In genomic region chr1:28264897-28265296, GRCh38 we compare ENCODE assay signal across 27 cellular contexts.
"Had no signal": no experiment of that assay in that cellular context is flagged by ENCODE, and none has a peak within 500 bp of the region (broad histone marks: within the 10 kb centered on the region; RNA-seq: fewer than 3 reads in every experiment).

No MANE protein-coding gene starts in this region.

- DNase-seq: activated CD4-positive, alpha-beta memory T cell treated with anti-CD3 and anti-CD28 coated beads, Interleukin-2, amount 10 ng/mL, durations not matched to agents 7 days and 5 days; activated CD4-positive, alpha-beta T cell treated with anti-CD3 and anti-CD28 coated beads for 48 hours; activated CD4-positive, CD25-positive, alpha-beta regulatory T cell; activated naive CD4-positive, alpha-beta T cell treated with anti-CD3 and anti-CD28 coated beads for 36 hours; activated T-cell treated with anti-CD3 and anti-CD28 coated beads, Interleukin-2, amount 50 U/mL, for 1 hour; anterior cingulate cortex; heart left ventricle; left ventricle myocardium superior; mucosa of descending colon; naive B cell; psoas muscle; spleen; stimulated activated CD4-positive, alpha-beta T cell treated with anti-CD3 and anti-CD28 coated beads, Interleukin-4, amount 100 ng/mL, for 4 hours; T-helper 1 cell; T-helper 9 cell; testis; upper lobe of left lung had no signal

- H3K27ac ChIP-seq: coronary artery, gastroesophageal sphincter, heart left ventricle, neural progenitor cell, psoas muscle, spleen, testis, upper lobe of left lung had no signal

- FAIRE-seq: endometrium had no signal

- H3K27me3 Mint-ChIP-seq: activated CD4-positive, alpha-beta memory T cell treated with anti-CD3 and anti-CD28 coated beads, Interleukin-2, amount 10 ng/mL, durations not matched to agents 7 days and 5 days; central memory CD8-positive, alpha-beta T cell; memory B cell; naive B cell; stimulated activated memory B cell treated with anti-CD40 and anti-IgM and Interleukin-4, amounts not matched to agents 10 μg/mL and 1 μg/mL and 100 μg/mL, for 72 hours had no signal

- H3K27me3 ChIP-seq: gastroesophageal sphincter, heart left ventricle, neural progenitor cell, testis, upper lobe of left lung had no signal

- H3K4me3 ChIP-seq: coronary artery, gastroesophageal sphincter, heart left ventricle, mucosa of descending colon, neural progenitor cell, psoas muscle, spleen, testis, upper lobe of left lung had no signal

- H3K4me3 Mint-ChIP-seq: activated CD4-positive, alpha-beta memory T cell treated with anti-CD3 and anti-CD28 coated beads, Interleukin-2, amount 10 ng/mL, durations not matched to agents 7 days and 5 days; activated naive CD4-positive, alpha-beta T cell treated with anti-CD3 and anti-CD28 coated beads for 36 hours; central memory CD8-positive, alpha-beta T cell; memory B cell; naive B cell; neural progenitor cell; stimulated activated memory B cell treated with anti-CD40 and anti-IgM and Interleukin-4, amounts not matched to agents 10 μg/mL and 1 μg/mL and 100 μg/mL, for 72 hours had no signal

- H3K9ac ChIP-seq: neural progenitor cell had no signal

- H2AFZ ChIP-seq: neural progenitor cell had no signal

- H3K27ac Mint-ChIP-seq: activated CD4-positive, alpha-beta memory T cell treated with anti-CD3 and anti-CD28 coated beads, Interleukin-2, amount 10 ng/mL, durations not matched to agents 7 days and 5 days; activated naive CD4-positive, alpha-beta T cell treated with anti-CD3 and anti-CD28 coated beads for 36 hours; activated T-helper 2 cell treated with anti-CD3 and anti-CD28 coated beads, Interferon-gamma antibody, Interleukin-2, Interleukin-4, amounts not matched to agents 10 μg/mL and 5 μg/mL and 100 μg/mL, durations not matched to agents 14 hours and 24 hours and 36 hours; memory B cell; neural progenitor cell; stimulated activated memory B cell treated with anti-CD40 and anti-IgM and Interleukin-4, amounts not matched to agents 10 μg/mL and 1 μg/mL and 100 μg/mL, for 72 hours had no signal

- H3K36me3 ChIP-seq: neural progenitor cell had no signal

- H3K4me2 ChIP-seq: neural progenitor cell had no signal

- ATAC-seq: esophagus mucosa; gastroesophageal sphincter; heart left ventricle; left ventricle myocardium superior; mucosa of descending colon; psoas muscle; sciatic nerve; stimulated activated memory B cell treated with anti-CD40 and anti-IgM and Interleukin-4, amounts not matched to agents 10 μg/mL and 1 μg/mL and 100 μg/mL, for 72 hours had no signal

- H3K9me3 ChIP-seq: gastroesophageal sphincter, heart left ventricle, mucosa of descending colon, psoas muscle, spleen, testis, upper lobe of left lung had no signal

- H3K36me3 Mint-ChIP-seq: memory B cell, neural progenitor cell had no signal

- H3K9me3 Mint-ChIP-seq: activated CD4-positive, alpha-beta memory T cell treated with anti-CD3 and anti-CD28 coated beads, Interleukin-2, amount 10 ng/mL, durations not matched to agents 7 days and 5 days; activated naive CD4-positive, alpha-beta T cell treated with anti-CD3 and anti-CD28 coated beads for 36 hours; activated T-helper 2 cell treated with anti-CD3 and anti-CD28 coated beads, Interferon-gamma antibody, Interleukin-2, Interleukin-4, amounts not matched to agents 10 μg/mL and 5 μg/mL and 100 μg/mL, durations not matched to agents 14 hours and 24 hours and 36 hours; central memory CD8-positive, alpha-beta T cell; memory B cell; naive B cell; neural progenitor cell; stimulated activated memory B cell treated with anti-CD40 and anti-IgM and Interleukin-4, amounts not matched to agents 10 μg/mL and 1 μg/mL and 100 μg/mL, for 72 hours had no signal
